ENCODE assay signal across 17 cellular contexts in the genomic region with DNA sequence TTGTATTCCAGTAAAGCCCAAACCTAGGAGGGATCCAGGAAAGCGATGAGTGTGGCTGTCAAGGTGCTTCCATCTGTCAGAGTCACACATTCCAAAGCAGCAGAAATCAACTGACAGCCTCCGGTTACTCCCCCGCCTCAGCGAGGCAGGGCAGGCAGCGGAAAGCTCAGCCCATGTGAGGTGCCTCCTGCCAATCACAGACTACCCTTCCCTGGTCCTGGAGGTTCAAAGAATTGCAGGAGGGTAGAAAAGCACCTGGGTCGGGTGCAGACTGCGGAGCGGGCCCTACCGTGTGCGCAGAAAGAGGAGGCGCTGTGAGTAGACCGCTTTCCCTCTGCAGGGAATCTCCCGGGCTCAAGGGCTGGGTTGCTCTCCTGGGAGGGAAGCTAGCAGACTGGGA. TPM values are rescaled to one million over a fixed set of nuclear protein-coding genes. Genes with fewer than 3 reads are reported as not detected.
DNase-seq lines count a peak whose midpoint lies in the region; ATAC-seq, FAIRE-seq and TF ChIP-seq lines count a peak whose summit lies in the region.
"Had no signal": no experiment of that assay in that cellular context is flagged by ENCODE, and none has a peak within 500 bp of the region (broad histone marks: within the 10 kb centered on the region; RNA-seq: fewer than 3 reads in every experiment).

A gene (plus strand): TSS at position 274 of the 400 bp plus-strand sequence. CDS start 13,144 bp downstream, outside the sequence.

- TF ChIP-seq RAD21 in A549 (conservative IDR thresholded peaks at IDR 0.05 in 1 of 2, IDR thresholded peaks at IDR 0.05 in 1 of 2), result no peak
- TF ChIP-seq RAD21 in neural cell (conservative IDR thresholded peaks at IDR 0.05), result no peak

- CTCF ChIA-PET in A549 (lab: Yijun Ruan, JAX), result no interaction called here

- H3K4me3 ChIP-seq in A549 (no peak within 1 kb of the TSS), NT2/D1 (ENCODE audit: insufficient read length, low read depth) (no peak within 1 kb of the TSS), neural cell (ENCODE audit: low read length) (peak within 1 kb of the TSS; percentile 33), prostate gland (no peak within 1 kb of the TSS)
- H3K4me3 ChIP-seq in effector memory CD4-positive, alpha-beta T cell (ENCODE audit: insufficient read depth, low read depth, low read length, poor library complexity, severe bottlenecking), result no peak within 1 kb of the TSS
- H3K4me3 ChIP-seq: testis had no signal

- POLR2A ChIA-PET in A549 (lab: Yijun Ruan, JAX), result interaction anchor here (1.0 kb wide), 1 partner anchor 68 kb away, joined by 3 read pairs; a partner anchor contains a TSS

- H3K9ac ChIP-seq in NT2/D1 (ENCODE audit: insufficient read length, low read depth) (no peak within 1 kb of the TSS), neural cell (ENCODE audit: low read length) (no peak within 1 kb of the TSS)

- ATAC-seq in A549 (peak in 1 of 2 experiments; percentile 51; a peak in 3 of 6 replicates), GM19467 (IDR thresholded peaks at IDR 0.05; ENCODE audit: unreplicated experiment) (no peak)

- no peak for FAIRE-seq in A549 (lab: Jason Lieb, UNC)
- FAIRE-seq: GM12891 had no signal

- H3K27me3 ChIP-seq in NT2/D1 (ENCODE audit: insufficient read depth, insufficient read length) (peaks cover 3% of the 10 kb centered on the region), neural cell (ENCODE audit: insufficient read depth, low read depth, low read length) (no peaks in the 10 kb centered on the region), prostate gland (replicated peaks; ENCODE audit: insufficient read depth) (no peaks in the 10 kb centered on the region)
- no peaks in the 10 kb centered on the region for H3K27me3 ChIP-seq in effector memory CD4-positive, alpha-beta T cell (replicated peaks; ENCODE audit: control insufficient read depth, insufficient read depth, low read length, poor library complexity, severe bottlenecking)
- H3K27me3 ChIP-seq: testis had no signal

- TF ChIP-seq EP300 in A549 (IDR thresholded peaks at IDR 0.05) (no peak), neural cell (conservative IDR thresholded peaks at IDR 0.05; ENCODE audit: poor library complexity, severe bottlenecking) (no peak)

- 84% methylated on average over 13 of the region's 13 CpGs for WGBS in A549 (ENCODE audit: missing lambda C conversion rate)
- 50% methylated on average over 13 of the region's 13 CpGs for WGBS in prostate gland

- TF ChIP-seq CTCF in A549 (IDR thresholded peaks at IDR 0.05), result no peak
- TF ChIP-seq CTCF in neural cell (IDR thresholded peaks at IDR 0.05; ENCODE audit: poor library complexity, severe bottlenecking), result no peak
- TF ChIP-seq CTCF in prostate gland (IDR thresholded peaks at IDR 0.05), result no peak

- DNase-seq in A549 (ENCODE audit: low read depth in 1 of 2, low spot score in 1 of 2) (peak in 1 of 2 experiments; percentile 40), NT2/D1 (ENCODE audit: low read depth, low spot score) (peak; percentile 27), iPS DF 19.7 (ENCODE audit: low read depth, low spot score) (peak; percentile 74), SHP77 (lab: John Stamatoyannopoulos, UW) (no peak), prostate gland (ENCODE audit: low spot score) (no peak)
- DNase-seq in effector memory CD4-positive, alpha-beta T cell, result no peak
- DNase-seq: activated CD4-positive, alpha-beta T cell treated with anti-CD3 and anti-CD28 coated beads for 1 hour; effector CD8-positive, alpha-beta T cell; immature natural killer cell; NCI-H1694 treated with DMSO at 0.1 percent for 48 hours; NCI-H526; testis had no signal

- H3K79me2 ChIP-seq in neural cell (replicated peaks; ENCODE audit: insufficient read depth, low read length), result no peaks in the 10 kb centered on the region

- H3F3A ChIP-seq in neural cell (ENCODE audit: insufficient read depth, low read length, poor library complexity, severe bottlenecking), result no peaks in the 10 kb centered on the region

- no peaks in the 10 kb centered on the region for H3K9me2 ChIP-seq in neural cell (ENCODE audit: insufficient read depth, low read length)

- peaks cover 54% of the 10 kb centered on the region for H3K4me1 ChIP-seq in A549
- H3K4me1 ChIP-seq in NT2/D1 (ENCODE audit: insufficient read depth, insufficient read length), result no peaks in the 10 kb centered on the region
- H3K4me1 ChIP-seq in prostate gland (replicated peaks), result no peaks in the 10 kb centered on the region
- no peaks in the 10 kb centered on the region for H3K4me1 ChIP-seq in effector memory CD4-positive, alpha-beta T cell (ENCODE audit: control insufficient read depth, insufficient read depth, low read length, poor library complexity, severe bottlenecking)
- H3K4me1 ChIP-seq: testis had no signal

- H3K9me3 ChIP-seq in A549 (no peaks in the 10 kb centered on the region), NT2/D1 (ENCODE audit: insufficient read depth, low read length) (no peaks in the 10 kb centered on the region), neural cell (ENCODE audit: low read length) (no peaks in the 10 kb centered on the region), prostate gland (no peaks in the 10 kb centered on the region)
- no peaks in the 10 kb centered on the region for H3K9me3 ChIP-seq in effector memory CD4-positive, alpha-beta T cell (ENCODE audit: control insufficient read depth, low read length)
- H3K9me3 ChIP-seq: testis had no signal

- no peaks in the 10 kb centered on the region for H4K20me1 ChIP-seq in neural cell (ENCODE audit: insufficient read depth)

- intact Hi-C loops in prostate gland (cut with DNase I), result no loop called here

- peak within 1 kb of the TSS; percentile 2; the same call in 1 of the 3 replicates for H3K4me2 ChIP-seq in A549
- no peak within 1 kb of the TSS for H3K4me2 ChIP-seq in neural cell (ENCODE audit: low read length)

- TF ChIP-seq POLR2A in A549 (IDR thresholded peaks at IDR 0.05; ENCODE audit: low read length) (no peak), prostate gland (IDR thresholded peaks at IDR 0.05) (no peak)

- H3K36me3 ChIP-seq in NT2/D1 (ENCODE audit: insufficient read depth, insufficient read length, low read length) (no peaks in the 10 kb centered on the region), neural cell (ENCODE audit: insufficient read depth, low read length) (no peaks in the 10 kb centered on the region), prostate gland (no peaks in the 10 kb centered on the region)
- no peaks in the 10 kb centered on the region for H3K36me3 ChIP-seq in effector memory CD4-positive, alpha-beta T cell (ENCODE audit: control insufficient read depth, insufficient read depth, low read length)

- H2AFZ ChIP-seq in neural cell (ENCODE audit: low read depth, low read length), result no peak within 1 kb of the TSS

- H3K27ac ChIP-seq in A549 (peak within 1 kb of the TSS; percentile 43 to 70; a peak in 4 of 6 replicates), neural cell (ENCODE audit: low read length) (no peak within 1 kb of the TSS), prostate gland (no peak within 1 kb of the TSS)
- no peak within 1 kb of the TSS for H3K27ac ChIP-seq in effector memory CD4-positive, alpha-beta T cell (ENCODE audit: insufficient read depth, low read length, poor library complexity, severe bottlenecking)
- H3K27ac ChIP-seq: RWPE1, testis had no signal

TF ChIP-seq in A549, 52 proteins besides CTCF, POLR2A, EP300 and RAD21 (continues in another document):
- TF ChIP-seq EHMT2 (IDR thresholded peaks at IDR 0.05; ENCODE audit: low read depth), result no peak
- no peak for TF ChIP-seq MYC (IDR thresholded peaks at IDR 0.05; ENCODE audit: borderline replicate concordance, low read length)
- no peak for TF ChIP-seq CBX2 (IDR thresholded peaks at IDR 0.05; ENCODE audit: borderline replicate concordance, low read depth)
- TF ChIP-seq PHF8 (IDR thresholded peaks at IDR 0.05; ENCODE audit: borderline replicate concordance, low read depth), result no peak
- TF ChIP-seq GATA3 (IDR thresholded peaks at IDR 0.05; ENCODE audit: borderline replicate concordance), result no peak
- no peak for TF ChIP-seq RARB (CRISPR knock-in tag; IDR thresholded peaks at IDR 0.05)
- TF ChIP-seq, protein P1, sequence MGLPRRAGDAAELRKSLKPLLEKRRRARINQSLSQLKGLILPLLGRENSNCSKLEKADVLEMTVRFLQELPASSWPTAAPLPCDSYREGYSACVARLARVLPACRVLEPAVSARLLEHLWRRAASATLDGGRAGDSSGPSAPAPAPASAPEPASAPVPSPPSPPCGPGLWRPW (IDR thresholded peaks at IDR 0.05), result no peak
- no peak for TF ChIP-seq ZNF302 (CRISPR knock-in tag; IDR thresholded peaks at IDR 0.05)
- no peak for TF ChIP-seq KDM5A (IDR thresholded peaks at IDR 0.05)
- TF ChIP-seq CHD4 (IDR thresholded peaks at IDR 0.05; ENCODE audit: borderline replicate concordance), result no peak

TF ChIP-seq in neural cell, 6 proteins besides CTCF, POLR2A, EP300 and RAD21 (continues in another document):
- TF ChIP-seq TAF1 (IDR thresholded peaks at IDR 0.05; ENCODE audit: low read depth), result no peak
- no peak for TF ChIP-seq POLR2AphosphoS5 (IDR thresholded peaks at IDR 0.05)
- no peak for TF ChIP-seq MXI1 (conservative IDR thresholded peaks at IDR 0.05; ENCODE audit: poor library complexity, severe bottlenecking)
- TF ChIP-seq SMC3 (conservative IDR thresholded peaks at IDR 0.05; ENCODE audit: poor library complexity), result no peak
- TF ChIP-seq EZH2 (IDR thresholded peaks at IDR 0.05; ENCODE audit: borderline replicate concordance, insufficient read depth, low read length, poor library complexity, severe bottlenecking), result no peak

RNA-seq across cellular contexts. Expression of the gene that starts here (rescaled TPM):
- 36.7 and 53.5 TPM in 2 replicates for polyA plus RNA-seq in A549 (2011; rRNA removed)
- polyA plus RNA-seq in A549 (2012; cell fraction: cytosol; rRNA removed), result 23.0 and 26.7 TPM in 2 replicates
- 13.4 and 23.4 TPM in 2 replicates for polyA plus RNA-seq in A549 (2012; cell fraction: nucleus; rRNA removed)
- polyA plus RNA-seq in A549 (2017; fragmentation: RNase III; extraction: RNeasy Plus Mini Kit Qiagen cat#74134 plus additional on column Dnase treatment), result 7.0 to 7.1 TPM (median 7.1 TPM) in 3 replicates
- 26.4 and 35.0 TPM in 2 replicates for polyA minus RNA-seq in A549 (2011; rRNA and poly(A)+ RNA removed)
- polyA plus RNA-seq in neural cell, result not detected in 2 replicates
- polyA minus RNA-seq in neural cell, result not detected in 2 replicates
- total RNA-seq in prostate gland, result not detected
- total RNA-seq: pulmonary artery endothelial cell had no signal
- polyA plus RNA-seq: immature natural killer cell had no signal

Comparison
In these comparisons a context has a peak if more than half of its experiments do, and no peak if none do; other contexts are left out.
1. DNase-seq: peak in NT2/D1 (single experiment) and iPS DF 19.7 (single experiment); none in SHP77 (0 of 2), prostate gland (single experiment) and effector memory CD4-positive, alpha-beta T cell (0 of 3).
2. H3K27ac ChIP-seq: peak in A549 (2 of 2); none in neural cell (single experiment), prostate gland (0 of 2) and effector memory CD4-positive, alpha-beta T cell (single experiment).